In the genomic region with DNA sequence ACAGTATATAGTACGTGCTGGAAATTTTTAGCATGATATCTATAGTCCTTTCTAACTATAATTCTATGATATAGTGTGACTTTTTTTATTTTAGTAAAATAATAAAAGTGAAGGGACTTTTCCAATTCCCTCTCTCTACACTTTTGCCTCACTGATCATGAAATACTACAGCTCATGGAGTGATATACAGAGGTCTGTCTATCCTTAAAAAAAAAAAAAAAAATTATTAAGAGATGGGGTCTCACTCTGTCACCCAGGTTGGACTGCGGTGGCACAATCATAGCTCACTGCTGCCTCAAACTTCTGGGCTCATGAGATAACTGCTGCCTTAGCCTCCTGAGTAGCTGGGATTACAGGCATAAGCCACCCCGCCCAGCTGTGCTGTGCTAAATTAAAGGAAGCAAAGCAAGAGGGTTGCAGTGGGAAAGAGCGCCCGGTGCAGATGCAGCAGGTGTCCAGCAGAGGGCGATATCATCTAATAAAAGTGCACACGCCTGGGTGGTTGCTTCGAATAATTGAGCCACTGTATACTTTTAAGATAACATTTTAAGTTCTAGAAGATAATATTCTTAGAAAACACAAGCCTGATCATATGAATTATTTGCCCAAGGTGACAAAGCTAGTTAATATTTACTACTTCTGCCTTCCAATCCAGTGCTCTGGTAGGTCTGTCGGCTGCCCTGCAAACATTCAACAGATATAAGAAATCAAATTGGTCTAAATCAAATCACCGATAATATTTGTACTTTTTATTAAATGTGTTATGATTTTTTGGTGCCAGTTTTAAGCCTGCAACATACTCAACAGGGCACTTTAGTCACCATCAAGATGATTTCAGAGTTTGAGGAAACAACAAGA, we compare ENCODE assay signal across 8 cellular contexts.
A peak's percentile ranks its signal among the peaks of the same experiment; 100 is the strongest.
DNase-seq lines count a peak whose midpoint lies in the region; ATAC-seq and TF ChIP-seq lines count a peak whose summit lies in the region.

No MANE protein-coding gene starts in this region.

- intact Hi-C loops in upper lobe of right lung (cut with DNase I) = loop anchor here (5.0 kb wide), 1 partner anchor 127 kb away; no protein-coding TSS in a partner anchor

- H3K4me1 ChIP-seq in parathyroid adenoma (no peaks in the 10 kb centered on the region), upper lobe of right lung (no peaks in the 10 kb centered on the region)

- H3K9ac ChIP-seq in parathyroid adenoma = no peak overlapping the region

- H3K27ac ChIP-seq in parathyroid adenoma = no peak overlapping the region
- H3K27ac ChIP-seq in upper lobe of right lung = no peak overlapping the region

- DNase-seq in DMS 273 treated with DMSO at 0.1 percent for 48 hours (lab: John Stamatoyannopoulos, UW) = peak; percentile 17
- peak; percentile 27 for DNase-seq in HuH-7.5 (ENCODE audit: low spot score)
- peak; percentile 71 for DNase-seq in RPMI7951 (ENCODE audit: low read depth)
- peak; percentile 40 for DNase-seq in activated T-helper 9 cell treated with anti-CD3 and anti-CD28 coated beads, Interleukin-2, amount 50 U/mL, for 16 hours (ENCODE audit: low read depth)
- DNase-seq in foreskin melanocyte = peak; percentile 54
- peak; percentile 73 for DNase-seq in upper lobe of right lung

- H3K4me2 ChIP-seq in parathyroid adenoma (ENCODE audit: low read length) = no peak overlapping the region

- H3K36me3 ChIP-seq in parathyroid adenoma (ENCODE audit: control insufficient read depth, insufficient read depth, low read length) = no peaks in the 10 kb centered on the region
- H3K36me3 ChIP-seq in upper lobe of right lung = no peaks in the 10 kb centered on the region

- H2AFZ ChIP-seq in parathyroid adenoma = no peak overlapping the region

- no peak overlapping the region for H3K4me3 ChIP-seq in parathyroid adenoma (ENCODE audit: low read depth, low read length)
- H3K4me3 ChIP-seq in upper lobe of right lung = no peak overlapping the region

- peak; percentile 86 for TF ChIP-seq CTCF in parathyroid adenoma (IDR thresholded peaks at IDR 0.05)
- peak; percentile 98 for TF ChIP-seq CTCF in upper lobe of right lung (IDR thresholded peaks at IDR 0.05)

- H3K9me3 ChIP-seq in parathyroid adenoma (ENCODE audit: control insufficient read depth, low read length) (no peaks in the 10 kb centered on the region), upper lobe of right lung (no peaks in the 10 kb centered on the region)

- H3K79me2 ChIP-seq in parathyroid adenoma = no peaks in the 10 kb centered on the region

- ATAC-seq in GM21447 (IDR thresholded peaks at IDR 0.05; ENCODE audit: unreplicated experiment) (peak; percentile 92), upper lobe of right lung (peak; percentile 97)

- H3K27me3 ChIP-seq in parathyroid adenoma (ENCODE audit: control insufficient read depth, insufficient read depth, low read length) = no peaks in the 10 kb centered on the region
- no peaks in the 10 kb centered on the region for H3K27me3 ChIP-seq in upper lobe of right lung

Comparison
In these comparisons a context has a peak if more than half of its experiments do, and no peak if none do; other contexts are left out.
1. DNase-seq: peak in every context shown above with its lines; median percentile 73 in upper lobe of right lung; 71 in RPMI7951; 54 in foreskin melanocyte; 40 in activated T-helper 9 cell treated with anti-CD3 and anti-CD28 coated beads, Interleukin-2, amount 50 U/mL, for 16 hours; 27 in HuH-7.5; 17 in DMS 273 treated with DMSO at 0.1 percent for 48 hours.